ENCODE assay signal across 8 cellular contexts in the genomic region with DNA sequence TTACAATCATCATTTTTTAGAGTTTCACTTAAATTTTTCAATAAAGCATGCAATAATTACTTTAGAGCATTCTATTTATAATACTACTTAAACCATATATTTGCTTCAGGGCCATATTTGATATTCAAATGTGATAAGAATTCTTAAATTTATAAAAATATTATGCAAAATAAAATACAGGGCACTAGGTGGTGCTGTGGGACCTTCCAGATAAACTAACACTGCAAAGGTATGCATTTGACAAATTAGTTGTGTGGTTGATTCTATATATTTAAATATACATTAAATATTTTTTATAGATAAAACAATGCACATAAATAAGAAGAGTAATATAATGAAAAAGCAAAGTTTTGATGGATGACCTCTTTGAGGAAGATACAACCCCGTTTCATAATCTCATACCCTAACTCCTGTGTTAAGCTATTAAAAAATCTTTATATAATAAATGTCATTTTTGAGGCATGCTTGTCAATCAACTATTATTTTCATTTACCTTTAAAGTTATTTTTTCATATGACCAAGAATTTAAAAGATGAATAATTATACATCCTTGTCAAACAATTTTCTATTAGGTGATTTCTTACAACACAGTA.
DNase-seq lines count a peak whose midpoint lies in the region; ATAC-seq, FAIRE-seq and TF ChIP-seq lines count a peak whose summit lies in the region.

No MANE protein-coding gene starts in this region.

- peak; percentile 18 for DNase-seq in RPMI7951 (ENCODE audit: low read depth)
- no peak for DNase-seq in H1 (ENCODE audit: low read depth in 1 of 2, low spot score in 2 of 2)
- DNase-seq in pons (ENCODE audit: low spot score): peak; percentile 18

- H3K4me2 ChIP-seq in BLaER1: peak overlapping the region; percentile 26
- H3K4me2 ChIP-seq in H1 (ENCODE audit: insufficient read depth in 1 of 2, low read depth in 2 of 2, low read length in 2 of 2): no peak overlapping the region

- H4K20me1 ChIP-seq in BLaER1 (no peaks in the 10 kb centered on the region), H1 (replicated peaks in 1 of 2; ENCODE audit: control insufficient read depth in 1 of 2, insufficient read depth in 2 of 2, low read length in 2 of 2) (no peaks in the 10 kb centered on the region)

- no peak overlapping the region for H2BK12ac ChIP-seq in H1 (ENCODE audit: low read depth, low read length)

- FAIRE-seq in H1 (lab: Jason Lieb, UNC): no peak

- no peak overlapping the region for H2BK120ac ChIP-seq in H1 (replicated peaks; ENCODE audit: low read depth, low read length)

- TF ChIP-seq RAD21 in H1 (IDR thresholded peaks at IDR 0.05 in 1 of 2, conservative IDR thresholded peaks at IDR 0.05 in 1 of 2; ENCODE audit: low read depth in 2 of 2, low read length in 2 of 2): peak; percentile 66 to 71

- no peak for TF ChIP-seq POLR2A in H1 (IDR thresholded peaks at IDR 0.05; ENCODE audit: control extremely low read depth in 1 of 2, low read depth in 2 of 2, low read length in 2 of 2)

- no peak overlapping the region for H2AFZ ChIP-seq in H1 (ENCODE audit: low read length)

- no peak overlapping the region for H4K91ac ChIP-seq in H1 (replicated peaks; ENCODE audit: insufficient read length, low read length)

- H3K27me3 ChIP-seq in BLaER1: no peaks in the 10 kb centered on the region
- no peaks in the 10 kb centered on the region for H3K27me3 ChIP-seq in H1 (replicated peaks in 1 of 4; ENCODE audit: control insufficient read depth in 3 of 4, extremely low read depth in 1 of 4, insufficient read depth in 3 of 4, low read length in 3 of 4)

- H2BK20ac ChIP-seq in H1 (ENCODE audit: low read length): no peak overlapping the region

- H3K9ac ChIP-seq in BLaER1 (no peak overlapping the region), H1 (replicated peaks in 1 of 4; ENCODE audit: extremely low read depth in 1 of 4, low read depth in 3 of 4, low read length in 3 of 4) (no peak overlapping the region)

- POLR2A ChIA-PET in H1 (lab: Charles Lee; ENCODE audit: partially characterized antibody): no interaction called here

- no peak overlapping the region for H2BK5ac ChIP-seq in H1 (ENCODE audit: low read depth, low read length)

- H3K9me3 ChIP-seq in BLaER1 (no peaks in the 10 kb centered on the region), H1 (ENCODE audit: insufficient read depth in 2 of 2, low read depth in 1 of 2, low read length in 1 of 2) (no peaks in the 10 kb centered on the region)

- H2AK5ac ChIP-seq in H1 (ENCODE audit: low read depth, low read length): no peak overlapping the region

- H3K4me1 ChIP-seq in BLaER1 (peaks cover 9% of the 10 kb centered on the region), H1 (replicated peaks in 1 of 4; ENCODE audit: control insufficient read depth in 3 of 4, insufficient read depth in 4 of 4, low read length in 3 of 4) (no peaks in the 10 kb centered on the region)

- H3K4me3 ChIP-seq in BLaER1 (no peak overlapping the region), H1 (ENCODE audit: extremely low read depth in 1 of 4, insufficient read depth in 2 of 4, low read depth in 3 of 4, low read length in 4 of 4) (no peak overlapping the region)

- H3K36me3 ChIP-seq in BLaER1 (no peaks in the 10 kb centered on the region), H1 (ENCODE audit: control insufficient read depth in 2 of 4, insufficient read depth in 4 of 4, low read length in 3 of 4) (no peaks in the 10 kb centered on the region)

- H2BK15ac ChIP-seq in H1 (ENCODE audit: low read length): no peak overlapping the region

- H3K4ac ChIP-seq in H1 (replicated peaks; ENCODE audit: insufficient read length, low read depth, low read length): no peak overlapping the region

- 88% methylated on average over 1 of the region's 1 CpG; no CpG with 5 or more reads in 1 of the 2 experiments for WGBS in H1 (ENCODE audit: extremely low coverage in 1 of 2, insufficient coverage in 1 of 2, insufficient read length in 1 of 2, insufficient replicate concordance in 2 of 2, low coverage in 1 of 2, low lambda C conversion rate in 2 of 2, missing lambda C conversion rate in 1 of 2), 2 experiments

- H3K79me1 ChIP-seq in H1 (ENCODE audit: low read depth, low read length): no peaks in the 10 kb centered on the region

- H3K14ac ChIP-seq in H1 (ENCODE audit: insufficient read length): no peak overlapping the region

- H3K18ac ChIP-seq in H1 (ENCODE audit: extremely low read depth, low read length): no peak overlapping the region

- H3K23ac ChIP-seq in H1 (ENCODE audit: insufficient read length): no peak overlapping the region

- peak; percentile 25 for TF ChIP-seq CTCF in GM12873 (IDR thresholded peaks at IDR 0.05; ENCODE audit: insufficient read depth, low read depth, low read length, missing control alignments)
- peak in 2 of 3 experiments; percentile 4 to 26; a peak in 2 of 4 replicates for TF ChIP-seq CTCF in H1 (IDR thresholded peaks at IDR 0.05; ENCODE audit: control extremely low read depth in 1 of 3, insufficient read depth in 1 of 3, low read depth in 1 of 3, low read length in 3 of 3)

- no peak for TF ChIP-seq EP300 in H1 (IDR thresholded peaks at IDR 0.05; ENCODE audit: borderline replicate concordance in 1 of 2, low read depth in 2 of 2, low read length in 2 of 2)

- H3K79me2 ChIP-seq in H1 (ENCODE audit: control insufficient read depth in 1 of 2, insufficient read depth in 2 of 2, low read length in 2 of 2): no peaks in the 10 kb centered on the region

- CTCF ChIA-PET in H1 (lab: Charles Lee; ENCODE audit: partially characterized antibody): interaction anchor here (0.6 to 2.2 kb wide), 22 partner anchors 15 to 754 kb away, joined by 3 to 15 read pairs (median 4); no protein-coding TSS in a partner anchor

- no peak overlapping the region for H3K56ac ChIP-seq in H1 (replicated peaks; ENCODE audit: insufficient read length, low read depth, low read length)

- no peaks in the 10 kb centered on the region for H3K23me2 ChIP-seq in H1 (ENCODE audit: low read depth, low read length)

- H3K27ac ChIP-seq in BLaER1: no peak overlapping the region
- H3K27ac ChIP-seq in H1 (ENCODE audit: low read depth, low read length): no peak overlapping the region

- ATAC-seq in GM18520 (IDR thresholded peaks at IDR 0.05; ENCODE audit: unreplicated experiment) (no peak), HG03045 (IDR thresholded peaks at IDR 0.05; ENCODE audit: unreplicated experiment) (no peak), HG02642 (IDR thresholded peaks at IDR 0.05; ENCODE audit: poor library complexity, unreplicated experiment) (no peak)

- no peak overlapping the region for H4K8ac ChIP-seq in H1 (ENCODE audit: extremely low read depth, insufficient read depth, low read length)

- H4K5ac ChIP-seq in H1 (ENCODE audit: insufficient read length, low read depth, low read length): no peak overlapping the region

TF ChIP-seq in H1, 55 proteins besides CTCF, POLR2A, EP300 and RAD21:
- TF ChIP-seq, protein P1, sequence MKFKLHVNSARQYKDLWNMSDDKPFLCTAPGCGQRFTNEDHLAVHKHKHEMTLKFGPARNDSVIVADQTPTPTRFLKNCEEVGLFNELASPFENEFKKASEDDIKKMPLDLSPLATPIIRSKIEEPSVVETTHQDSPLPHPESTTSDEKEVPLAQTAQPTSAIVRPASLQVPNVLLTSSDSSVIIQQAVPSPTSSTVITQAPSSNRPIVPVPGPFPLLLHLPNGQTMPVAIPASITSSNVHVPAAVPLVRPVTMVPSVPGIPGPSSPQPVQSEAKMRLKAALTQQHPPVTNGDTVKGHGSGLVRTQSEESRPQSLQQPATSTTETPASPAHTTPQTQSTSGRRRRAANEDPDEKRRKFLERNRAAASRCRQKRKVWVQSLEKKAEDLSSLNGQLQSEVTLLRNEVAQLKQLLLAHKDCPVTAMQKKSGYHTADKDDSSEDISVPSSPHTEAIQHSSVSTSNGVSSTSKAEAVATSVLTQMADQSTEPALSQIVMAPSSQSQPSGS (IDR thresholded peaks at IDR 0.05; ENCODE audit: low read length): no peak
- TF ChIP-seq EGR1 (IDR thresholded peaks at IDR 0.05; ENCODE audit: borderline replicate concordance, low read depth, low read length) (no peak), TBP (IDR thresholded peaks at IDR 0.05; ENCODE audit: low read depth, low read length) (no peak), MAFK (IDR thresholded peaks at IDR 0.05; ENCODE audit: low read depth, low read length) (no peak), KDM4A (IDR thresholded peaks at IDR 0.05; ENCODE audit: low read depth, low read length, severe bottlenecking) (no peak), RXRA (IDR thresholded peaks at IDR 0.05; ENCODE audit: insufficient read depth, low read depth, low read length) (no peak), BCL11A (IDR thresholded peaks at IDR 0.05; ENCODE audit: low read depth in 2 of 2, low read length in 2 of 2) (no peak), BRCA1 (IDR thresholded peaks at IDR 0.05; ENCODE audit: low read depth, low read length) (no peak), TCF12 (IDR thresholded peaks at IDR 0.05; ENCODE audit: low read depth, low read length) (no peak), KDM5A (IDR thresholded peaks at IDR 0.05; ENCODE audit: low read length) (no peak), CHD2 (IDR thresholded peaks at IDR 0.05; ENCODE audit: low read length) (no peak), CHD1 (IDR thresholded peaks at IDR 0.05; ENCODE audit: low read depth, low read length) (no peak), SUZ12 (IDR thresholded peaks at IDR 0.05; ENCODE audit: low read length) (no peak), HDAC2 (IDR thresholded peaks at IDR 0.05; ENCODE audit: borderline replicate concordance in 1 of 2, low read depth in 2 of 2, low read length in 2 of 2) (no peak), ZNF274 (IDR thresholded peaks at IDR 0.05; ENCODE audit: borderline replicate concordance, extremely low read depth, low read length) (no peak), ASH2L (IDR thresholded peaks at IDR 0.05; ENCODE audit: low read length) (no peak), SRF (IDR thresholded peaks at IDR 0.05; ENCODE audit: low read depth, low read length) (no peak)
- TF ChIP-seq, protein P2, sequence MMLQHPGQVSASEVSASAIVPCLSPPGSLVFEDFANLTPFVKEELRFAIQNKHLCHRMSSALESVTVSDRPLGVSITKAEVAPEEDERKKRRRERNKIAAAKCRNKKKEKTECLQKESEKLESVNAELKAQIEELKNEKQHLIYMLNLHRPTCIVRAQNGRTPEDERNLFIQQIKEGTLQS (IDR thresholded peaks at IDR 0.05; ENCODE audit: insufficient read depth, low read depth, low read length): no peak
- TF ChIP-seq, protein P3, sequence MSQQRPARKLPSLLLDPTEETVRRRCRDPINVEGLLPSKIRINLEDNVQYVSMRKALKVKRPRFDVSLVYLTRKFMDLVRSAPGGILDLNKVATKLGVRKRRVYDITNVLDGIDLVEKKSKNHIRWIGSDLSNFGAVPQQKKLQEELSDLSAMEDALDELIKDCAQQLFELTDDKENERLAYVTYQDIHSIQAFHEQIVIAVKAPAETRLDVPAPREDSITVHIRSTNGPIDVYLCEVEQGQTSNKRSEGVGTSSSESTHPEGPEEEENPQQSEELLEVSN (IDR thresholded peaks at IDR 0.05): no peak

Comparison
In these comparisons a context has a peak if more than half of its experiments do, and no peak if none do; other contexts are left out.
1. DNase-seq: peak in RPMI7951 (single experiment) and pons (single experiment); none in H1 (0 of 2).